In genomic region chr12:127926004-127926403, GRCh38 we compare ENCODE assay signal across 9 cellular contexts.
DNase-seq lines count a peak whose midpoint lies in the region; ATAC-seq and TF ChIP-seq lines count a peak whose summit lies in the region.
"Had no signal": no experiment of that assay in that cellular context is flagged by ENCODE, and none has a peak within 500 bp of the region (broad histone marks: within the 10 kb centered on the region; RNA-seq: fewer than 3 reads in every experiment).

No MANE protein-coding gene starts in this region.

- no peaks in the 10 kb centered on the region for H4K20me1 ChIP-seq in Karpas-422 (ENCODE audit: insufficient read depth, low read depth, low read length)

- no peaks in the 10 kb centered on the region for H3K27me3 ChIP-seq in Karpas-422 (ENCODE audit: low read length)

- no peak overlapping the region for H2AFZ ChIP-seq in Karpas-422 (ENCODE audit: low read length)

- H3K4me2 ChIP-seq in Karpas-422 (ENCODE audit: low read depth, low read length, poor library complexity, severe bottlenecking): no peak overlapping the region

- TF ChIP-seq CTCF in CD14-positive monocyte (IDR thresholded peaks at IDR 0.05): no peak

- H3K36me3 Mint-ChIP-seq in activated naive CD8-positive, alpha-beta T cell treated with anti-CD3 and anti-CD28 coated beads, Interleukin-2, amount 50 U/mL, for 24 hours (ENCODE audit: low read depth): no peaks in the 10 kb centered on the region
- no peaks in the 10 kb centered on the region for H3K36me3 Mint-ChIP-seq in CD14-positive monocyte

- no peak overlapping the region for H3K27ac Mint-ChIP-seq in activated naive CD8-positive, alpha-beta T cell treated with anti-CD3 and anti-CD28 coated beads, Interleukin-2, amount 50 U/mL, for 24 hours
- H3K27ac Mint-ChIP-seq in CD14-positive monocyte: no peak overlapping the region

- H3K9me3 ChIP-seq in Karpas-422 (ENCODE audit: low read length): no peaks in the 10 kb centered on the region
- H3K9me3 ChIP-seq: Caco-2 had no signal

- H3K9me2 ChIP-seq in Karpas-422 (replicated peaks; ENCODE audit: insufficient read depth, low read length): no peaks in the 10 kb centered on the region

- DNase-seq in A172 (ENCODE audit: low spot score): peak; percentile 30
- peak; percentile 42 for DNase-seq in Karpas-422
- peak; percentile 69 for DNase-seq in astrocyte of the hippocampus (ENCODE audit: low read depth, low spot score)
- peak; percentile 75 for DNase-seq in left kidney (ENCODE audit: low read depth, low spot score)
- no peak for DNase-seq in HCEC 1CT
- no peak for DNase-seq in activated naive CD8-positive, alpha-beta T cell treated with anti-CD3 and anti-CD28 coated beads, Interleukin-2, amount 50 U/mL, for 24 hours
- DNase-seq in CD14-positive monocyte (ENCODE audit: low spot score): no peak

- no peak for ATAC-seq in GM21526 (IDR thresholded peaks at IDR 0.05; ENCODE audit: low FRiP score, unreplicated experiment)
- no peak for ATAC-seq in activated naive CD8-positive, alpha-beta T cell treated with anti-CD3 and anti-CD28 coated beads, Interleukin-2, amount 50 U/mL, for 24 hours

- no peaks in the 10 kb centered on the region for H3K4me1 ChIP-seq in Karpas-422 (ENCODE audit: low read length)
- H3K4me1 ChIP-seq: Caco-2 had no signal

- no peak overlapping the region for H3K4me3 ChIP-seq in Karpas-422 (ENCODE audit: low read length)

- H3K79me2 ChIP-seq in Karpas-422 (ENCODE audit: low read length): no peaks in the 10 kb centered on the region

- intact Hi-C loops in CD14-positive monocyte (cut with micrococcal nuclease): no loop called here

- no peaks in the 10 kb centered on the region for H3K4me1 Mint-ChIP-seq in activated naive CD8-positive, alpha-beta T cell treated with anti-CD3 and anti-CD28 coated beads, Interleukin-2, amount 50 U/mL, for 24 hours
- H3K4me1 Mint-ChIP-seq in CD14-positive monocyte: no peaks in the 10 kb centered on the region

- no peak overlapping the region for H3K9ac ChIP-seq in Karpas-422 (ENCODE audit: low read length)

- H3K36me3 ChIP-seq in Karpas-422 (ENCODE audit: insufficient read depth, low read length): no peaks in the 10 kb centered on the region

- peaks cover 6% of the 10 kb centered on the region for H3K9me3 Mint-ChIP-seq in activated naive CD8-positive, alpha-beta T cell treated with anti-CD3 and anti-CD28 coated beads, Interleukin-2, amount 50 U/mL, for 24 hours
- peaks cover 0 to 3% (median 0%) of the 10 kb centered on the region in 7 donors for H3K9me3 Mint-ChIP-seq in CD14-positive monocyte

- no peak overlapping the region for H3K4me3 Mint-ChIP-seq in activated naive CD8-positive, alpha-beta T cell treated with anti-CD3 and anti-CD28 coated beads, Interleukin-2, amount 50 U/mL, for 24 hours
- no peak overlapping the region for H3K4me3 Mint-ChIP-seq in CD14-positive monocyte

- no peak overlapping the region for H3K27ac ChIP-seq in Karpas-422 (ENCODE audit: low read length)

- no peaks in the 10 kb centered on the region for H3K27me3 Mint-ChIP-seq in activated naive CD8-positive, alpha-beta T cell treated with anti-CD3 and anti-CD28 coated beads, Interleukin-2, amount 50 U/mL, for 24 hours
- peaks cover 0 to 1% (median 0%) of the 10 kb centered on the region in 3 donors for H3K27me3 Mint-ChIP-seq in CD14-positive monocyte (ENCODE audit: low read depth in 3 of 3)

Comparison
In these comparisons a context has a peak if more than half of its experiments do, and no peak if none do; other contexts are left out.
1. DNase-seq: peak in A172 (single experiment), Karpas-422 (single experiment), astrocyte of the hippocampus (single experiment) and left kidney (single experiment); none in HCEC 1CT (single experiment), activated naive CD8-positive, alpha-beta T cell treated with anti-CD3 and anti-CD28 coated beads, Interleukin-2, amount 50 U/mL, for 24 hours (single experiment) and CD14-positive monocyte (single experiment).